In genomic region chr15:67622110-67622509, GRCh38 we compare ENCODE assay signal across 39 cellular contexts.
"Had no signal": no experiment of that assay in that cellular context is flagged by ENCODE, and none has a peak within 500 bp of the region (broad histone marks: within the 10 kb centered on the region; RNA-seq: fewer than 3 reads in every experiment).

No MANE protein-coding gene starts in this region.

- H3K9me3 ChIP-seq: adrenal gland, ascending aorta, body of pancreas, breast epithelium had no signal

- ATAC-seq: activated naive CD4-positive, alpha-beta T cell treated with anti-CD3 and anti-CD28 coated beads, Interleukin-2, amount 50 U/mL, for 72 hours; activated naive CD8-positive, alpha-beta T cell treated with anti-CD3 and anti-CD28 coated beads, Interleukin-2, amount 50 U/mL, for 24 hours; activated T-cell treated with anti-CD3 and anti-CD28 coated beads, Interleukin-2, amount 50 U/mL, for 4 hours; activated T-cell treated with anti-CD3 and anti-CD28 coated beads, Interleukin-2, amount 50 U/mL, for 72 hours; activated T-helper 17 cell treated with anti-CD3 and anti-CD28 coated beads, Interleukin-2, amount 50 U/mL, for 72 hours; body of pancreas had no signal

- H3K36me3 ChIP-seq: adrenal gland, brain microvascular endothelial cell, breast epithelium, cardiac muscle cell had no signal

- H3K9me3 Mint-ChIP-seq: activated naive CD4-positive, alpha-beta T cell treated with anti-CD3 and anti-CD28 coated beads for 36 hours; activated naive CD4-positive, alpha-beta T cell treated with anti-CD3 and anti-CD28 coated beads, Interleukin-2, amount 10 ng/mL, durations not matched to agents 7 days and 5 days; activated naive CD4-positive, alpha-beta T cell treated with anti-CD3 and anti-CD28 coated beads, Interleukin-2, amount 50 U/mL, for 24 hours; activated naive CD4-positive, alpha-beta T cell treated with anti-CD3 and anti-CD28 coated beads, Interleukin-2, amount 50 U/mL, for 72 hours; activated naive CD8-positive, alpha-beta T cell treated with anti-CD3 and anti-CD28 coated beads for 36 hours; activated naive CD8-positive, alpha-beta T cell treated with anti-CD3 and anti-CD28 coated beads, Interleukin-2, amount 10 ng/mL, durations not matched to agents 7 days and 5 days; activated naive CD8-positive, alpha-beta T cell treated with anti-CD3 and anti-CD28 coated beads, Interleukin-2, amount 50 U/mL, for 24 hours; activated T-cell treated with anti-CD3 and anti-CD28 coated beads, Interleukin-2, amount 50 U/mL, for 4 hours; activated T-cell treated with anti-CD3 and anti-CD28 coated beads, Interleukin-2, amount 50 U/mL, for 72 hours; activated T-helper 1 cell treated with anti-CD3 and anti-CD28 coated beads, Interleukin-12 subunit alpha, Interleukin-12 subunit beta, Interleukin-2, Interleukin-4 antibody, amounts not matched to agents 30 ng/mL and 10 ng/mL and 1 ng/mL, durations not matched to agents 14 hours and 24 hours and 36 hours; activated T-helper 17 cell treated with anti-CD3 and anti-CD28 coated beads, Interleukin-2, amount 50 U/mL, for 72 hours; activated T-helper 2 cell treated with anti-CD3 and anti-CD28 coated beads, Interferon-gamma antibody, Interleukin-2, Interleukin-4, amounts not matched to agents 10 μg/mL and 5 μg/mL and 100 μg/mL, durations not matched to agents 14 hours and 24 hours and 36 hours; brain; central memory CD8-positive, alpha-beta T cell had no signal

- H3K36me3 Mint-ChIP-seq: activated naive CD4-positive, alpha-beta T cell treated with anti-CD3 and anti-CD28 coated beads, Interleukin-2, amount 50 U/mL, for 72 hours had no signal

- H3K27me3 ChIP-seq: adrenal gland, ascending aorta, body of pancreas, brain microvascular endothelial cell, breast epithelium had no signal

- DNase-seq: activated effector memory CD4-positive, alpha-beta T cell treated with anti-CD3 and anti-CD28 coated beads, Interleukin-2, amount 50 U/mL, for 16 hours; activated effector memory CD4-positive, alpha-beta T cell treated with Interleukin-2 at 50 U/mL for 16 hours; activated gamma-delta T cell; activated gamma-delta T cell treated with Interleukin-2 at 50 U/mL for 16 hours; activated naive CD4-positive, alpha-beta T cell; activated naive CD4-positive, alpha-beta T cell treated with anti-CD3 and anti-CD28 coated beads for 36 hours; activated naive CD4-positive, alpha-beta T cell treated with anti-CD3 and anti-CD28 coated beads, Interleukin-2, amount 10 ng/mL, durations not matched to agents 7 days and 5 days; activated naive CD4-positive, alpha-beta T cell treated with anti-CD3 and anti-CD28 coated beads, Interleukin-2, amount 50 U/mL, for 16 hours; activated naive CD4-positive, alpha-beta T cell treated with Interleukin-2 at 50 U/mL for 16 hours; activated naive CD8-positive, alpha-beta T cell treated with anti-CD3 and anti-CD28 coated beads for 36 hours; activated naive CD8-positive, alpha-beta T cell treated with anti-CD3 and anti-CD28 coated beads, Interleukin-2, amount 10 ng/mL, durations not matched to agents 7 days and 5 days; activated naive CD8-positive, alpha-beta T cell treated with anti-CD3 and anti-CD28 coated beads, Interleukin-2, amount 50 U/mL, for 24 hours; activated T-cell treated with anti-CD3 and anti-CD28 coated beads, Interleukin-2, amount 50 U/mL, for 4 hours; activated T-cell treated with anti-CD3 and anti-CD28 coated beads, Interleukin-2, amount 50 U/mL, for 48 hours; activated T-cell treated with anti-CD3 and anti-CD28 coated beads, Interleukin-2, amount 50 U/mL, for 72 hours; adrenal gland; amniotic stem cell; amygdala; anterior cingulate cortex; aorta; body of pancreas; brain microvascular endothelial cell; caudate nucleus; central memory CD4-positive, alpha-beta T cell; cerebellar nuclear complex had no signal

- FAIRE-seq: astrocyte, bronchial epithelial cell, colon had no signal

- H3K27me3 Mint-ChIP-seq: activated naive CD4-positive, alpha-beta T cell treated with anti-CD3 and anti-CD28 coated beads, Interleukin-2, amount 10 ng/mL, durations not matched to agents 7 days and 5 days; activated naive CD4-positive, alpha-beta T cell treated with anti-CD3 and anti-CD28 coated beads, Interleukin-2, amount 50 U/mL, for 24 hours; activated naive CD8-positive, alpha-beta T cell; activated naive CD8-positive, alpha-beta T cell treated with anti-CD3 and anti-CD28 coated beads for 36 hours; activated naive CD8-positive, alpha-beta T cell treated with anti-CD3 and anti-CD28 coated beads, Interleukin-2, amount 10 ng/mL, durations not matched to agents 7 days and 5 days; activated naive CD8-positive, alpha-beta T cell treated with anti-CD3 and anti-CD28 coated beads, Interleukin-2, amount 50 U/mL, for 24 hours; activated T-helper 17 cell treated with anti-CD3 and anti-CD28 coated beads, Interleukin-2, amount 50 U/mL, for 72 hours; central memory CD8-positive, alpha-beta T cell had no signal

- H3K27ac ChIP-seq: adrenal gland, ascending aorta, body of pancreas, brain microvascular endothelial cell, breast epithelium, cardiac muscle cell had no signal

- H3K4me3 ChIP-seq: adrenal gland, ascending aorta, body of pancreas, breast epithelium, cardiac muscle cell had no signal

- H3K4me3 Mint-ChIP-seq: activated naive CD4-positive, alpha-beta T cell treated with anti-CD3 and anti-CD28 coated beads for 36 hours; activated naive CD4-positive, alpha-beta T cell treated with anti-CD3 and anti-CD28 coated beads, Interleukin-2, amount 10 ng/mL, durations not matched to agents 7 days and 5 days; activated naive CD4-positive, alpha-beta T cell treated with anti-CD3 and anti-CD28 coated beads, Interleukin-2, amount 50 U/mL, for 24 hours; activated naive CD8-positive, alpha-beta T cell; activated naive CD8-positive, alpha-beta T cell treated with anti-CD3 and anti-CD28 coated beads for 36 hours; activated naive CD8-positive, alpha-beta T cell treated with anti-CD3 and anti-CD28 coated beads, Interleukin-2, amount 10 ng/mL, durations not matched to agents 7 days and 5 days; activated naive CD8-positive, alpha-beta T cell treated with anti-CD3 and anti-CD28 coated beads, Interleukin-2, amount 50 U/mL, for 24 hours; activated T-cell treated with anti-CD3 and anti-CD28 coated beads, Interleukin-2, amount 50 U/mL, for 4 hours; activated T-cell treated with anti-CD3 and anti-CD28 coated beads, Interleukin-2, amount 50 U/mL, for 72 hours; activated T-helper 1 cell treated with anti-CD3 and anti-CD28 coated beads, Interleukin-12 subunit alpha, Interleukin-12 subunit beta, Interleukin-2, Interleukin-4 antibody, amounts not matched to agents 30 ng/mL and 10 ng/mL and 1 ng/mL, durations not matched to agents 14 hours and 24 hours and 36 hours; activated T-helper 17 cell treated with anti-CD3 and anti-CD28 coated beads, Interleukin-2, amount 50 U/mL, for 72 hours; brain; central memory CD8-positive, alpha-beta T cell had no signal

- H3K4me1 ChIP-seq: adrenal gland, ascending aorta, body of pancreas, breast epithelium had no signal

- H3K4me1 Mint-ChIP-seq: activated naive CD4-positive, alpha-beta T cell treated with anti-CD3 and anti-CD28 coated beads, Interleukin-2, amount 10 ng/mL, durations not matched to agents 7 days and 5 days; activated naive CD4-positive, alpha-beta T cell treated with anti-CD3 and anti-CD28 coated beads, Interleukin-2, amount 50 U/mL, for 24 hours; activated naive CD8-positive, alpha-beta T cell treated with anti-CD3 and anti-CD28 coated beads for 36 hours; activated naive CD8-positive, alpha-beta T cell treated with anti-CD3 and anti-CD28 coated beads, Interleukin-2, amount 10 ng/mL, durations not matched to agents 7 days and 5 days; activated naive CD8-positive, alpha-beta T cell treated with anti-CD3 and anti-CD28 coated beads, Interleukin-2, amount 50 U/mL, for 24 hours; activated T-helper 17 cell treated with anti-CD3 and anti-CD28 coated beads, Interleukin-2, amount 50 U/mL, for 72 hours; central memory CD8-positive, alpha-beta T cell had no signal

- H3K27ac Mint-ChIP-seq: activated naive CD4-positive, alpha-beta T cell treated with anti-CD3 and anti-CD28 coated beads for 36 hours; activated naive CD4-positive, alpha-beta T cell treated with anti-CD3 and anti-CD28 coated beads, Interleukin-2, amount 10 ng/mL, durations not matched to agents 7 days and 5 days; activated naive CD4-positive, alpha-beta T cell treated with anti-CD3 and anti-CD28 coated beads, Interleukin-2, amount 50 U/mL, for 24 hours; activated naive CD4-positive, alpha-beta T cell treated with anti-CD3 and anti-CD28 coated beads, Interleukin-2, amount 50 U/mL, for 72 hours; activated naive CD8-positive, alpha-beta T cell; activated naive CD8-positive, alpha-beta T cell treated with anti-CD3 and anti-CD28 coated beads for 36 hours; activated naive CD8-positive, alpha-beta T cell treated with anti-CD3 and anti-CD28 coated beads, Interleukin-2, amount 10 ng/mL, durations not matched to agents 7 days and 5 days; activated naive CD8-positive, alpha-beta T cell treated with anti-CD3 and anti-CD28 coated beads, Interleukin-2, amount 50 U/mL, for 24 hours; activated T-cell treated with anti-CD3 and anti-CD28 coated beads, Interleukin-2, amount 50 U/mL, for 72 hours; activated T-helper 1 cell treated with anti-CD3 and anti-CD28 coated beads, Interleukin-12 subunit alpha, Interleukin-12 subunit beta, Interleukin-2, Interleukin-4 antibody, amounts not matched to agents 30 ng/mL and 10 ng/mL and 1 ng/mL, durations not matched to agents 14 hours and 24 hours and 36 hours; activated T-helper 17 cell treated with anti-CD3 and anti-CD28 coated beads, Interleukin-2, amount 50 U/mL, for 72 hours; activated T-helper 2 cell treated with anti-CD3 and anti-CD28 coated beads, Interferon-gamma antibody, Interleukin-2, Interleukin-4, amounts not matched to agents 10 μg/mL and 5 μg/mL and 100 μg/mL, durations not matched to agents 14 hours and 24 hours and 36 hours; brain had no signal
